ENCODE assay signal across 15 cellular contexts in the genomic region with DNA sequence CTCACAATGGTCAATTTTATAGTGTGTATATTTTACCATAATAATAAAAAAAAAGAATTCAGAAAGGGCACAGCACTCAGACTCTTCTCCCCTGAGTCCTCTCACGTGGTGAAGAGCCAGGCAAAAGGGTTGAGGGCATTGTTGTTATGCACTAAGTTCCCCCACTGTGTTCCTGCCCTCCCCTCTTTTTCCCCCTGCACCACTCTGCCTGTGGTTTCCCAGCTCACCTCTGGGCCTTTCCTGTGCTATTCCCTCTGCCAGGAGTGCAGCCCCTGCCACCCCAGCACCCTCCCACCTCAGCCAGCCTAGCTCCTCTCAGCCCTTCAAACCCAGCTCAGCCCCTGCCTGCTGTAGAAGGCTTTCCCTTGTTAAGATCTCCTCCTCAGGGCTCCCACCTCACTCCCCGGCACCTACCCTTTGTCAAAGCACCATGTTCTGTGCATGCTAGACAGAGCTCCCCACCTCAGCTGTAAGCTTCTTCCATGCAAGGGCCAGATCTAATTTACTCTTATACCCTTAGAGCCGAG.
DNase-seq lines count a peak whose midpoint lies in the region; ATAC-seq and TF ChIP-seq lines count a peak whose summit lies in the region.
"Had no signal": no experiment of that assay in that cellular context is flagged by ENCODE, and none has a peak within 500 bp of the region (broad histone marks: within the 10 kb centered on the region; RNA-seq: fewer than 3 reads in every experiment).

No MANE protein-coding gene starts in this region.

- no peak overlapping the region for H2BK5ac ChIP-seq in H9 (ENCODE audit: insufficient read length, low read length)

- H3K9me3 ChIP-seq in H9 (ENCODE audit: control insufficient read depth, low read depth, low read length) (no peaks in the 10 kb centered on the region), tibial artery (no peaks in the 10 kb centered on the region), SK-N-SH (no peaks in the 10 kb centered on the region)
- H3K9me3 ChIP-seq: HAP-1 had no signal

- no peak overlapping the region for H3K23ac ChIP-seq in H9 (ENCODE audit: insufficient read length, low read depth, low read length)

- no peak overlapping the region for H3K56ac ChIP-seq in H9 (ENCODE audit: insufficient read length, low read depth, low read length)

- H3K23me2 ChIP-seq in H9 (ENCODE audit: insufficient read length, low read depth, low read length, poor library complexity, severe bottlenecking): no peaks in the 10 kb centered on the region

- H3K36me3 ChIP-seq in tibial artery (no peaks in the 10 kb centered on the region), SK-N-SH (replicated peaks in 1 of 2; ENCODE audit: control insufficient read depth in 1 of 2, insufficient read depth in 2 of 2, low read length in 1 of 2) (no peaks in the 10 kb centered on the region)
- H3K36me3 ChIP-seq: HAP-1 had no signal

- H2AFZ ChIP-seq in H9 (ENCODE audit: low read length): no peak overlapping the region
- no peak overlapping the region for H2AFZ ChIP-seq in SK-N-SH (ENCODE audit: low read depth)
- H2AFZ ChIP-seq: PC-9 had no signal

- H4K8ac ChIP-seq in H9 (replicated peaks; ENCODE audit: insufficient read length, low read depth, low read length): no peak overlapping the region

- H3K27ac Mint-ChIP-seq in H9 (no peak overlapping the region), brain (peak overlapping the region in 3 of 5 experiments; percentile 20 to 50 (median 28)), mesothelial cell of epicardium (peak overlapping the region; percentile 47)

- no peak overlapping the region for H3T11ph ChIP-seq in H9 (ENCODE audit: low read length)

- peak overlapping the region; percentile 57; the same call in 1 of the 2 replicates for H3K14ac ChIP-seq in H9 (ENCODE audit: insufficient read depth, low read length)

- WGBS in H9 (ENCODE audit: extremely low coverage, insufficient read length, low lambda C conversion rate): no CpG with 5 or more reads among the region's 3 CpGs
- WGBS in SK-N-SH (ENCODE audit: low lambda C conversion rate): 95% methylated on average over 3 of the region's 3 CpGs

- no peaks in the 10 kb centered on the region for H3K9me3 Mint-ChIP-seq in H9
- no peaks in the 10 kb centered on the region for H3K9me3 Mint-ChIP-seq in brain
- no peaks in the 10 kb centered on the region for H3K9me3 Mint-ChIP-seq in mesothelial cell of epicardium

- peak overlapping the region; percentile 38 for H3K18ac ChIP-seq in H9 (ENCODE audit: insufficient read length, low read depth, low read length)

- no peak overlapping the region for H2BK20ac ChIP-seq in H9 (ENCODE audit: low read depth, low read length, poor library complexity, severe bottlenecking)

- H2BK120ac ChIP-seq in H9 (ENCODE audit: low read depth, low read length, poor library complexity, severe bottlenecking): no peak overlapping the region

- H3K27me3 ChIP-seq in H9 (ENCODE audit: insufficient read depth, low read length) (no peaks in the 10 kb centered on the region), tibial artery (no peaks in the 10 kb centered on the region), SK-N-SH (ENCODE audit: insufficient read depth) (no peaks in the 10 kb centered on the region)

- no peak overlapping the region for H3K4ac ChIP-seq in H9 (ENCODE audit: low read depth, low read length)

- H3K79me1 ChIP-seq in H9 (ENCODE audit: insufficient read depth, low read depth, low read length, poor library complexity, severe bottlenecking): no peaks in the 10 kb centered on the region

- H3K9me2 ChIP-seq in SK-N-SH: no peaks in the 10 kb centered on the region

- no peak overlapping the region for H2BK15ac ChIP-seq in H9 (ENCODE audit: low read depth, low read length)

- DNase-seq in H9: no peak
- no peak for DNase-seq in mesothelial cell of epicardium (ENCODE audit: low spot score in 2 of 2, unreplicated experiment in 2 of 2)
- DNase-seq in tibial artery: no peak
- DNase-seq in SK-N-SH: no peak
- DNase-seq: MV-4-11, NCI-H1436, NCI-H2029 treated with DMSO at 0.1 percent for 48 hours, NCI-H2227 treated with DMSO at 0.1 percent for 48 hours, NCI-H526 treated with DMSO at 0.1 percent for 48 hours, PC-9 had no signal

- TF ChIP-seq EP300 in SK-N-SH (IDR thresholded peaks at IDR 0.05; ENCODE audit: borderline replicate concordance in 1 of 2, low read depth in 1 of 2, low read length in 1 of 2): no peak

- intact Hi-C loops in tibial artery (cut with DNase I; ENCODE audit: low total_unique reads): loop anchor here (10.0 kb wide), 1 partner anchor 106 kb away; a partner anchor contains a TSS

- H3K4me3 ChIP-seq in tibial artery (no peak overlapping the region), SK-N-SH (ENCODE audit: low read depth in 2 of 2, low read length in 1 of 2) (no peak overlapping the region)
- H3K4me3 ChIP-seq: HAP-1, PC-9, SK-N-MC had no signal

- no peak overlapping the region for H2BK12ac ChIP-seq in H9 (ENCODE audit: insufficient read length, low read depth, low read length)

- H3K9ac ChIP-seq in H9 (ENCODE audit: extremely low read depth, insufficient read length, low read length) (no peak overlapping the region), SK-N-SH (no peak overlapping the region)

- H3K27me3 Mint-ChIP-seq in H9 (ENCODE audit: low read depth) (no peaks in the 10 kb centered on the region; the same call in none of the 2 replicates), brain (no peaks in the 10 kb centered on the region), mesothelial cell of epicardium (ENCODE audit: low read depth) (no peaks in the 10 kb centered on the region)

- CTCF ChIA-PET in SK-N-SH (lab: Yijun Ruan, JAX): no interaction called here

- H3K27ac ChIP-seq in H9 (ENCODE audit: insufficient read length, low read depth, low read length) (no peak overlapping the region), tibial artery (peak overlapping the region; percentile 77 to 82), SK-N-SH (ENCODE audit: low read depth in 2 of 2, low read length in 1 of 2) (no peak overlapping the region)
- H3K27ac ChIP-seq: PC-9, SK-N-MC had no signal

- H4K91ac ChIP-seq in H9 (ENCODE audit: insufficient read length, low read depth, low read length): no peak overlapping the region

- ATAC-seq in activated CD4-positive, CD25-positive, alpha-beta regulatory T cell treated with anti-CD3 and anti-CD28 coated beads, Interleukin-2, amount 50 U/mL, for 24 hours: no peak
- no peak for ATAC-seq in HG02678 (IDR thresholded peaks at IDR 0.05; ENCODE audit: unreplicated experiment)

- TF ChIP-seq RAD21 in SK-N-SH (IDR thresholded peaks at IDR 0.05; ENCODE audit: low read length): no peak

- no peak for TF ChIP-seq CTCF in H9 (conservative IDR thresholded peaks at IDR 0.05)
- TF ChIP-seq CTCF in brain (conservative IDR thresholded peaks at IDR 0.05): no peak
- no peak for TF ChIP-seq CTCF in mesothelial cell of epicardium (IDR thresholded peaks at IDR 0.05; ENCODE audit: unreplicated experiment)
- no peak for TF ChIP-seq CTCF in tibial artery (IDR thresholded peaks at IDR 0.05)
- TF ChIP-seq CTCF in SK-N-SH (IDR thresholded peaks at IDR 0.05): no peak

- no peak overlapping the region; a peak in 1 of 5 replicates for H3K4me3 Mint-ChIP-seq in H9
- peak overlapping the region in 1 of 5 experiments; percentile 21 for H3K4me3 Mint-ChIP-seq in brain
- no peak overlapping the region for H3K4me3 Mint-ChIP-seq in mesothelial cell of epicardium

- H2AK5ac ChIP-seq in H9 (ENCODE audit: insufficient read length, low read length): no peak overlapping the region

- peaks cover 34 to 41% of the 10 kb centered on the region in 2 experiments for H3K4me1 Mint-ChIP-seq in H9
- H3K4me1 Mint-ChIP-seq in brain: peaks cover 79% of the 10 kb centered on the region
- H3K4me1 Mint-ChIP-seq in mesothelial cell of epicardium: peaks cover 66% of the 10 kb centered on the region

- H4K20me1 ChIP-seq in H9 (ENCODE audit: control insufficient read depth, insufficient read depth, insufficient read length) (no peaks in the 10 kb centered on the region), SK-N-SH (ENCODE audit: insufficient read depth) (no peaks in the 10 kb centered on the region)

- no peaks in the 10 kb centered on the region for H3K79me2 ChIP-seq in H9 (ENCODE audit: insufficient read depth, low read length)
- H3K79me2 ChIP-seq in SK-N-SH (ENCODE audit: insufficient read depth): peaks cover 17% of the 10 kb centered on the region; the same call in 1 of the 2 replicates

- H3F3A ChIP-seq in SK-N-SH (replicated peaks; ENCODE audit: insufficient read depth): peaks cover 31% of the 10 kb centered on the region

- H3K36me3 Mint-ChIP-seq in H9 (ENCODE audit: insufficient read depth in 1 of 3, low read depth in 3 of 3) (no peaks in the 10 kb centered on the region), brain (no peaks in the 10 kb centered on the region), mesothelial cell of epicardium (no peaks in the 10 kb centered on the region)

- H3K4me2 ChIP-seq in H9 (ENCODE audit: insufficient read depth, insufficient read length, low read length) (no peak overlapping the region), SK-N-SH (no peak overlapping the region)
- H3K4me2 ChIP-seq: PC-9 had no signal

- POLR2A ChIA-PET in SK-N-SH (lab: Yijun Ruan, JAX): no interaction called here

- no peak overlapping the region for H4K5ac ChIP-seq in H9 (ENCODE audit: insufficient read length, low read depth, low read length)

- H3K4me1 ChIP-seq in H9 (ENCODE audit: insufficient read depth, low read length): peaks cover 15% of the 10 kb centered on the region; the same call in 1 of the 2 replicates
- peaks cover 0 to 96% (median 69%) of the 10 kb centered on the region in 4 donors for H3K4me1 ChIP-seq in tibial artery
- H3K4me1 ChIP-seq in SK-N-SH (ENCODE audit: control insufficient read depth in 1 of 2, insufficient read depth in 2 of 2, low read depth in 1 of 2, low read length in 1 of 2): peaks cover 29 to 36% of the 10 kb centered on the region in 2 experiments
- H3K4me1 ChIP-seq: HAP-1 had no signal

TF ChIP-seq in SK-N-SH, 30 proteins besides CTCF, POLR2A, EP300 and RAD21 (continues in another document):
- TF ChIP-seq MEF2A (IDR thresholded peaks at IDR 0.05; ENCODE audit: borderline replicate concordance, low read depth): no peak
- no peak for TF ChIP-seq NRF1 (IDR thresholded peaks at IDR 0.05; ENCODE audit: low read depth, low read length)
- TF ChIP-seq MXI1 (IDR thresholded peaks at IDR 0.05; ENCODE audit: low read depth, low read length): no peak
- TF ChIP-seq RXRA (IDR thresholded peaks at IDR 0.05; ENCODE audit: borderline replicate concordance, low read depth): no peak
- TF ChIP-seq ELF1 (IDR thresholded peaks at IDR 0.05): no peak
- TF ChIP-seq, protein P1, sequence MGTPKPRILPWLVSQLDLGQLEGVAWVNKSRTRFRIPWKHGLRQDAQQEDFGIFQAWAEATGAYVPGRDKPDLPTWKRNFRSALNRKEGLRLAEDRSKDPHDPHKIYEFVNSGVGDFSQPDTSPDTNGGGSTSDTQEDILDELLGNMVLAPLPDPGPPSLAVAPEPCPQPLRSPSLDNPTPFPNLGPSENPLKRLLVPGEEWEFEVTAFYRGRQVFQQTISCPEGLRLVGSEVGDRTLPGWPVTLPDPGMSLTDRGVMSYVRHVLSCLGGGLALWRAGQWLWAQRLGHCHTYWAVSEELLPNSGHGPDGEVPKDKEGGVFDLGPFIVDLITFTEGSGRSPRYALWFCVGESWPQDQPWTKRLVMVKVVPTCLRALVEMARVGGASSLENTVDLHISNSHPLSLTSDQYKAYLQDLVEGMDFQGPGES (IDR thresholded peaks at IDR 0.05; ENCODE audit: low read depth, low read length): no peak
- TF ChIP-seq GATA2 (CRISPR knock-in tag; IDR thresholded peaks at IDR 0.05): no peak

Comparison
In these comparisons a context has a peak if more than half of its experiments do, and no peak if none do; other contexts are left out.
1. H3K27ac ChIP-seq: peak in tibial artery (2 of 2); none in H9 (single experiment) and SK-N-SH (0 of 2).
2. H3K27ac Mint-ChIP-seq: peak in brain (3 of 5) and mesothelial cell of epicardium (single experiment); none in H9 (0 of 3).